In the genomic region with DNA sequence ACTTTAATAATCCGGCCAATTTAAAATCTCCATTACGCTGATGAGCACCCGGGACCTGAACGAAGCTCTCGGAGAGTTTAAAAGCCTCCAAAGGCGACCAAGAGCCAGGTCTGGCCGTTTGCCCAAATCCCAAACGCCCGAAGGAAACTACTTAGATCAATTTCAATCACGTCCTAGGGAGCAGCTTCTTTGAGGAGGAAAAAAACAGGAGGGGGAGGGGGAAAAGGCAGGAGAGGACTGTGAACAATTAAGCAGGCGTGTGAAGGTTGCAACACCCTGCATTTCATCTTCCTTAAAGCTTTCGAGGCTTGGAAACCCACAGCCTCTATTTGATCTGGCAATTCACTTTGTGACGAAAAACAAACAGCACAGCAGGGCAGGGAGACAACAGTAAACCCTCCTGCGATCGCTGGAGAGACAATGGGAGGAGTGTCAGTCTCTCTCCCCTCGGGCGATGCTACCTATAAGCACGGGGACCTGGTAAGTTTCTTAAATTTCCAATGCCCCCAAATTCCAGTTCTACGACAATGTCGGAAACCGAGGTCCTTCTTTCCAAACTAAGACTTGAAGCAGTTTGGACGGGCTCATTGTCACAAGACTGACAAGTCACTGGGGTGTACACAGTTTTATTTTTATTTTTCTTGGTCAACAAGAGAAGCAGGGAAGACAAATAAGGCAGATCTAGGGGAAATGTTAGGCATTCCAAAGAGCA, we compare ENCODE assay signal across 7 cellular contexts. TPM values are rescaled to one million over a fixed set of nuclear protein-coding genes. Genes with fewer than 3 reads are reported as not detected.
A peak's percentile ranks its signal among the peaks of the same experiment; 100 is the strongest.
DNase-seq lines count a peak whose midpoint lies in the region; ATAC-seq and TF ChIP-seq lines count a peak whose summit lies in the region.

No MANE protein-coding gene starts in this region.

- peak overlapping the region; percentile 93 to 100 for H3K9ac ChIP-seq in mucosa of rectum (ENCODE audit: low read depth in 1 of 2, low read length in 2 of 2)

- intact Hi-C loops in aorta (cut with DNase I), result loop anchor here (2.0 to 10.0 kb wide), 9 partner anchors 69 to 983 kb away; no protein-coding TSS in a partner anchor

- no peaks in the 10 kb centered on the region for H3K9me3 ChIP-seq in mucosa of rectum (ENCODE audit: control insufficient read depth in 2 of 2, low read length in 2 of 2)
- no peaks in the 10 kb centered on the region for H3K9me3 ChIP-seq in aorta (ENCODE audit: control insufficient read depth, low read length)

- peak; percentile 44 for DNase-seq in NCI-H2081 treated with DMSO at 0.1 percent for 48 hours (lab: John Stamatoyannopoulos, UW)
- DNase-seq in activated CD4-positive, alpha-beta T cell treated with anti-CD3 and anti-CD28 coated beads, Interleukin-2, amount 50 U/mL, for 1 hour, result peak; percentile 39
- peak; percentile 64 to 88 for DNase-seq in erythroblast (lab: John Stamatoyannopoulos, UW)
- peak; percentile 71 to 83 for DNase-seq in aorta

- ATAC-seq in aorta (ENCODE audit: low FRiP score), result no peak
- no peak for ATAC-seq in GM19351 (IDR thresholded peaks at IDR 0.05; ENCODE audit: unreplicated experiment)

- peak overlapping the region; percentile 77 to 99 for H3K4me3 ChIP-seq in mucosa of rectum (ENCODE audit: low read length in 2 of 2)
- H3K4me3 ChIP-seq in aorta (ENCODE audit: low read length in 2 of 2), result peak overlapping the region; percentile 80 to 100

- no peaks in the 10 kb centered on the region for H3K27me3 ChIP-seq in mucosa of rectum (ENCODE audit: control insufficient read depth in 2 of 2, insufficient read depth in 2 of 2, low read length in 2 of 2)
- H3K27me3 ChIP-seq in aorta (ENCODE audit: control insufficient read depth in 1 of 2, insufficient read depth in 2 of 2, low read length in 1 of 2), result no peaks in the 10 kb centered on the region

- H3K27ac ChIP-seq in mucosa of rectum (ENCODE audit: low read depth in 2 of 2, low read length in 2 of 2), result peak overlapping the region; percentile 99 to 100
- H3K27ac ChIP-seq in aorta (ENCODE audit: low read depth in 1 of 2, low read length in 2 of 2), result peak overlapping the region; percentile 92 to 100

- peaks cover 36 to 38% of the 10 kb centered on the region in 2 donors for H3K4me1 ChIP-seq in mucosa of rectum (ENCODE audit: control insufficient read depth in 2 of 2, insufficient read depth in 2 of 2, low read length in 2 of 2)
- peaks cover 0 to 2% of the 10 kb centered on the region in 2 donors for H3K4me1 ChIP-seq in aorta (ENCODE audit: control insufficient read depth in 1 of 2, insufficient read depth in 2 of 2, low read length in 2 of 2)

- 0% methylated on average over 22 of the region's 22 CpGs for WGBS in aorta, 2 donors

- H3K36me3 ChIP-seq in mucosa of rectum (ENCODE audit: control insufficient read depth in 2 of 2, insufficient read depth in 2 of 2, low read length in 2 of 2) (peaks cover 35 to 41% of the 10 kb centered on the region in 2 donors), aorta (ENCODE audit: control insufficient read depth in 1 of 2, insufficient read depth in 2 of 2, low read length in 1 of 2) (peaks cover 0 to 17% of the 10 kb centered on the region in 2 donors)

- in situ Hi-C loops in GM18951 (cut with MboI; ENCODE audit: low sequenced_read_pairs, unreplicated experiment), result no loop called here

- TF ChIP-seq POLR2A in GM18951 (IDR thresholded peaks at IDR 0.05; ENCODE audit: extremely low read depth, insufficient read depth, insufficient read length), result peak; percentile 3
- TF ChIP-seq POLR2A in erythroblast (IDR thresholded peaks at IDR 0.05; ENCODE audit: low read length), result no peak

RNA-seq across cellular contexts. Expression of gene KLF6, which starts 1.1 kb away (rescaled TPM):
- 100 to 1,000 TPM; 171 to 384 TPM for total RNA-seq in aorta
- 100 to 1,000 TPM in 1 of 2 donors, 10 to 100 TPM in 1; 44.2 to 160 TPM for polyA plus RNA-seq in aorta
